3 cellular contexts compared by ENCODE assay signal in genomic region chr16:20647182-20647581, GRCh38. TPM values are rescaled to one million over a fixed set of nuclear protein-coding genes. Genes with fewer than 3 reads are reported as not detected.
"Had no signal": no experiment of that assay in that cellular context is flagged by ENCODE, and none has a peak within 500 bp of the region (broad histone marks: within the 10 kb centered on the region; RNA-seq: fewer than 3 reads in every experiment).

No MANE protein-coding gene starts in this region.

RNA-seq across cellular contexts. Expression of gene ACSM1, which starts 50.3 kb away (rescaled TPM):
- total RNA-seq: GM23248, H1, HFFc6 had no signal
- polyA plus RNA-seq: GM23248 had no signal
